8 cellular contexts compared by ENCODE assay signal in the genomic region with DNA sequence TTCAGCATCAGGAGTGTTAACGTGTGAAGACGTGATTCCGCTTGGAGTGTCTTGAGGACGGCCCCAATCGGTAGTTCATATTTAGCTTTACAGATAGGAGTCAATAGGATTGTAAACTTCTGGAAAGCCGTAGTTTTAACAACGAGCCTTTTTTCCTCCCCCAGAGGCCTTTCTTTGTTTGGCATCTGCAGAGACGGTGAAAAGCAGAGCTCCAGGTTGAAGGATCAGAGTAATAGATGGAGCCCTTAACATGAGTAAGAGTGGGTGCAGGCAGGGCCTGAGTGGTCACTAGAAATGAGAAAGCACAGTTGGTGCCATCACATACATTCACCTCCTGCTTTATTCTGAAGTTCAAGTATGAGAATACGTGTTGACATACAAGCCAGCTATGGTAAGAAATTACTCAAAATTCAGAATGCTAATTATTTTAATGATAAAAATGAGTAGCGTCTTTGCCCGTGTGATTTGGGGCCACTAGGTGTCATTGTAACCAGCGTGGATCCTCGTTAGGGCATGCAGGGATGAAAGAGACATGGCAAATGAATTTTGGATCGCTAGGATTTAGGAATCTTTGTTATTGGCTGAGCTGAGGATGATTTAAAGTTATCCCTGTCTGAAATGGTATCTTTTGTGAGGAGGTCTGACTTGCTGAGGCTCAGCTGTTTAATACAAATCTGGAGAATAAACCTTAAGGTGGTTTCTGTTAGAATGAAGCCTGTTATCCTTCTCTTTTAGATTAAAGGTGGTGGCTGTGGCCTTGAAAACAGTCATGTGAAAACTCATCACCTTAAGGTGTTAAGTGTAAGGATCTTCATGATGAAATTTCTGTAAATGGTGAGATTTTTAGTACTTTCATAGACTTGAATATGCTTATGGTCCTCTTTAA.
DNase-seq lines count a peak whose midpoint lies in the region; TF ChIP-seq lines count a peak whose summit lies in the region.

No MANE protein-coding gene starts in this region.

- H3K27ac Mint-ChIP-seq in stimulated activated naive CD8-positive, alpha-beta T cell treated with anti-CD3 and anti-CD28 coated beads, Interleukin-15, Interleukin-2, amounts not matched to agents 100 ng/mL and 50 ng/mL, for 24 hours: peak overlapping the region; percentile 100

- H3K9me3 ChIP-seq in MM.1S (replicated peaks; ENCODE audit: insufficient read depth, low read length): no peaks in the 10 kb centered on the region

- no peaks in the 10 kb centered on the region for H3K27me3 Mint-ChIP-seq in stimulated activated naive CD8-positive, alpha-beta T cell treated with anti-CD3 and anti-CD28 coated beads, Interleukin-15, Interleukin-2, amounts not matched to agents 100 ng/mL and 50 ng/mL, for 24 hours

- peaks cover 27% of the 10 kb centered on the region; the same call in 1 of the 2 replicates for H4K20me1 ChIP-seq in MM.1S (ENCODE audit: insufficient read depth, low read length)

- H3K4me1 ChIP-seq in MM.1S (ENCODE audit: low read length): peaks cover 29% of the 10 kb centered on the region

- H3F3A ChIP-seq in MM.1S (ENCODE audit: insufficient read depth, low read length): peaks cover 15% of the 10 kb centered on the region

- no peaks in the 10 kb centered on the region for H3K9me3 Mint-ChIP-seq in stimulated activated naive CD8-positive, alpha-beta T cell treated with anti-CD3 and anti-CD28 coated beads, Interleukin-15, Interleukin-2, amounts not matched to agents 100 ng/mL and 50 ng/mL, for 24 hours

- peak; percentile 46 for DNase-seq in NCI-H510A treated with DMSO at 0.1 percent for 48 hours (lab: John Stamatoyannopoulos, UW)
- no peak for DNase-seq in NCI-H510A (lab: John Stamatoyannopoulos, UW)
- DNase-seq in MM.1S: peak; percentile 40
- DNase-seq in astrocyte of the cerebellum (ENCODE audit: low read depth): no peak
- DNase-seq in islet precursor cell: peak; percentile 51
- no peak for DNase-seq in KG1 (lab: John Stamatoyannopoulos, UW)
- DNase-seq in iPS-NIHi11 (ENCODE audit: low spot score): no peak

- peak overlapping the region; percentile 100 for H3K4me3 Mint-ChIP-seq in stimulated activated naive CD8-positive, alpha-beta T cell treated with anti-CD3 and anti-CD28 coated beads, Interleukin-15, Interleukin-2, amounts not matched to agents 100 ng/mL and 50 ng/mL, for 24 hours

- in situ Hi-C loops in astrocyte of the cerebellum (cut with HindIII; ENCODE audit: low sequenced_read_pairs): loop anchor here (25.0 kb wide), 1 partner anchor 179 kb away; a partner anchor contains a TSS

- peak overlapping the region; percentile 98 for H2AFZ ChIP-seq in MM.1S (ENCODE audit: low read length)

- peak overlapping the region; percentile 78; the same call in 1 of the 2 replicates for H3K27ac ChIP-seq in MM.1S (ENCODE audit: low read length)

- peaks cover 59% of the 10 kb centered on the region for H3K36me3 Mint-ChIP-seq in stimulated activated naive CD8-positive, alpha-beta T cell treated with anti-CD3 and anti-CD28 coated beads, Interleukin-15, Interleukin-2, amounts not matched to agents 100 ng/mL and 50 ng/mL, for 24 hours (ENCODE audit: low read depth)

- H3K9ac ChIP-seq in MM.1S (ENCODE audit: low read length): peak overlapping the region; percentile 93

- peaks cover 64% of the 10 kb centered on the region for H3K4me1 Mint-ChIP-seq in stimulated activated naive CD8-positive, alpha-beta T cell treated with anti-CD3 and anti-CD28 coated beads, Interleukin-15, Interleukin-2, amounts not matched to agents 100 ng/mL and 50 ng/mL, for 24 hours (ENCODE audit: low read depth)

- TF ChIP-seq CTCF in MM.1S (IDR thresholded peaks at IDR 0.05; ENCODE audit: low read length): peak; percentile 78
- peak; percentile 58 for TF ChIP-seq CTCF in astrocyte of the cerebellum (IDR thresholded peaks at IDR 0.05; ENCODE audit: low read depth, low read length, missing control alignments)

- H3K4me3 ChIP-seq in MM.1S (ENCODE audit: low read length) (peak overlapping the region; percentile 95), astrocyte of the cerebellum (ENCODE audit: low read depth, low read length) (peak overlapping the region; percentile 94)

- H3K36me3 ChIP-seq in MM.1S (replicated peaks; ENCODE audit: insufficient read depth, low read length): peaks cover 11% of the 10 kb centered on the region

- H3K4me2 ChIP-seq in MM.1S (ENCODE audit: low read depth, low read length): peak overlapping the region; percentile 95

- no peaks in the 10 kb centered on the region for H3K27me3 ChIP-seq in MM.1S (replicated peaks; ENCODE audit: insufficient read depth, low read length)

- H3K9me2 ChIP-seq in MM.1S (replicated peaks; ENCODE audit: insufficient read depth, low read length): no peaks in the 10 kb centered on the region

- peaks cover 53% of the 10 kb centered on the region for H3K79me2 ChIP-seq in MM.1S (ENCODE audit: low read length)

Comparison
In these comparisons a context has a peak if more than half of its experiments do, and no peak if none do; other contexts are left out.
1. DNase-seq: peak in NCI-H510A treated with DMSO at 0.1 percent for 48 hours (single experiment), MM.1S (single experiment) and islet precursor cell (single experiment); none in NCI-H510A (single experiment), astrocyte of the cerebellum (single experiment), KG1 (single experiment) and iPS-NIHi11 (single experiment).